Comparison of ENCODE assay signal across 34 cellular contexts in the genomic region with DNA sequence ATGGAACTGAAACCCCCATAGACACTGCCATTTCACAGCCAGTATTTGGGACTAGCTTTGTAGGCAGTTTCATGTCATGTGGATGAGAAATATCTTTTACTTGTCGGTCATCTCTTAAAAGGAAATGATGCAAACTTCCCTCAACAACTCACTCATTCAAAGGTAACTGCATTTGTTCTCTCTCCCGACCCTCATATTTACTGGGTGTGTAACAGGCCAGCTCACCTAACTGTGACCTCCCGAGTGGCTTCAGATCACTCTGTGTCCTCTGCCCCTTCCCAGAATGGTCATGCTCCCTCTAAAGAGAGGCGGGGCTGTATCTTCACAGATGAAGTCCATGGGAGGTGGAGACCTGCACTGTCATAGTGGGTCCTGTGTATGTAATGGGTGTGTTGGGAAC. TPM values are rescaled to one million over a fixed set of nuclear protein-coding genes. Genes with fewer than 3 reads are reported as not detected.
"Had no signal": no experiment of that assay in that cellular context is flagged by ENCODE, and none has a peak within 500 bp of the region (broad histone marks: within the 10 kb centered on the region; RNA-seq: fewer than 3 reads in every experiment).

No MANE protein-coding gene starts in this region.

- H3K36me3 ChIP-seq: Peyer's patch had no signal

- H3K27ac ChIP-seq: Peyer's patch, RWPE1, VCaP had no signal

- H3K9me3 Mint-ChIP-seq: activated B cell treated with CpG ODN at 0.5 μM for 24 hours; activated CD4-positive, alpha-beta memory T cell treated with anti-CD3 and anti-CD28 coated beads for 36 hours; activated naive CD4-positive, alpha-beta T cell treated with anti-CD3 and anti-CD28 coated beads, Interleukin-2, amount 10 ng/mL, durations not matched to agents 7 days and 5 days; activated naive CD8-positive, alpha-beta T cell treated with anti-CD3 and anti-CD28 coated beads, Interleukin-2, amount 50 U/mL, for 24 hours had no signal

- ATAC-seq: activated naive CD8-positive, alpha-beta T cell treated with anti-CD3 and anti-CD28 coated beads, Interleukin-2, amount 50 U/mL, for 24 hours; PC-3; Right ventricle myocardium inferior had no signal

- H3K27me3 ChIP-seq: Peyer's patch had no signal

- H3K36me3 Mint-ChIP-seq: activated CD4-positive, alpha-beta memory T cell treated with anti-CD3 and anti-CD28 coated beads for 36 hours; activated naive CD4-positive, alpha-beta T cell treated with anti-CD3 and anti-CD28 coated beads, Interleukin-2, amount 10 ng/mL, durations not matched to agents 7 days and 5 days; activated naive CD8-positive, alpha-beta T cell; brain had no signal

- H3K4me3 Mint-ChIP-seq: activated B cell treated with CpG ODN at 0.5 μM for 24 hours; activated CD4-positive, alpha-beta memory T cell treated with anti-CD3 and anti-CD28 coated beads for 36 hours; activated naive CD4-positive, alpha-beta T cell treated with anti-CD3 and anti-CD28 coated beads, Interleukin-2, amount 10 ng/mL, durations not matched to agents 7 days and 5 days; activated naive CD8-positive, alpha-beta T cell; activated naive CD8-positive, alpha-beta T cell treated with anti-CD3 and anti-CD28 coated beads, Interleukin-2, amount 50 U/mL, for 24 hours; brain had no signal

- DNase-seq: activated B cell treated with CpG ODN at 0.5 μM for 24 hours; activated CD4-positive, alpha-beta memory T cell treated with anti-CD3 and anti-CD28 coated beads for 36 hours; activated CD4-positive, alpha-beta T cell treated with anti-CD3 and anti-CD28 coated beads for 4 hours; activated CD4-positive, alpha-beta T cell treated with anti-CD3 and anti-CD28 coated beads, Interleukin-2, amount 50 U/mL, for 1 hour; activated CD4-positive, CD25-positive, alpha-beta regulatory T cell treated with anti-CD3 and anti-CD28 coated beads, Interleukin-2, amount 50 U/mL, for 72 hours; activated effector memory CD4-positive, alpha-beta T cell treated with Interleukin-2 at 50 U/mL for 16 hours; activated naive CD4-positive, alpha-beta T cell treated with anti-CD3 and anti-CD28 coated beads, Interleukin-2, amount 10 ng/mL, durations not matched to agents 7 days and 5 days; activated naive CD8-positive, alpha-beta T cell treated with anti-CD3 and anti-CD28 coated beads, Interleukin-2, amount 50 U/mL, for 24 hours; activated T-cell treated with anti-CD3 and anti-CD28 coated beads, Interleukin-2, amount 50 U/mL, for 48 hours; anterior cingulate cortex; IMR-90; Karpas-422; KBM-7; NCI-H1048; NCI-H1105 treated with DMSO at 0.1 percent for 48 hours; NCI-H1436; NCI-H1694; NCI-H1930; NCI-H345; NCI-H524 treated with DMSO at 0.1 percent for 48 hours; PC-3; Peyer's patch; SW 1271; T-helper 1 cell; T-helper 2 cell; T-helper 9 cell had no signal

- H3K9me3 ChIP-seq: Peyer's patch had no signal

- H3K4me1 Mint-ChIP-seq: activated B cell treated with CpG ODN at 0.5 μM for 24 hours; activated naive CD4-positive, alpha-beta T cell treated with anti-CD3 and anti-CD28 coated beads, Interleukin-2, amount 10 ng/mL, durations not matched to agents 7 days and 5 days; activated naive CD8-positive, alpha-beta T cell treated with anti-CD3 and anti-CD28 coated beads, Interleukin-2, amount 50 U/mL, for 24 hours had no signal

- H3K27me3 Mint-ChIP-seq: activated B cell treated with CpG ODN at 0.5 μM for 24 hours; activated CD4-positive, alpha-beta memory T cell treated with anti-CD3 and anti-CD28 coated beads for 36 hours; activated naive CD8-positive, alpha-beta T cell had no signal

- H3K27ac Mint-ChIP-seq: activated CD4-positive, alpha-beta memory T cell treated with anti-CD3 and anti-CD28 coated beads for 36 hours; activated naive CD4-positive, alpha-beta T cell treated with anti-CD3 and anti-CD28 coated beads, Interleukin-2, amount 10 ng/mL, durations not matched to agents 7 days and 5 days; activated naive CD8-positive, alpha-beta T cell; activated naive CD8-positive, alpha-beta T cell treated with anti-CD3 and anti-CD28 coated beads, Interleukin-2, amount 50 U/mL, for 24 hours; brain had no signal

- H3K4me1 ChIP-seq: Peyer's patch had no signal

- FAIRE-seq: bronchial epithelial cell had no signal

- H3K4me3 ChIP-seq: Peyer's patch had no signal

RNA-seq across cellular contexts. Expression of a gene that starts 14.7 kb away (rescaled TPM):
- total RNA-seq: activated B cell treated with CpG ODN at 0.5 μM for 24 hours; activated CD4-positive, alpha-beta memory T cell treated with anti-CD3 and anti-CD28 coated beads for 36 hours; bronchial epithelial cell; IMR-90; MCF 10A; NCI-H460; PC-3; Right ventricle myocardium inferior had no signal
- polyA plus RNA-seq: IMR-90 had no signal
